Comparison of ENCODE assay signal across 17 cellular contexts in the genomic region with DNA sequence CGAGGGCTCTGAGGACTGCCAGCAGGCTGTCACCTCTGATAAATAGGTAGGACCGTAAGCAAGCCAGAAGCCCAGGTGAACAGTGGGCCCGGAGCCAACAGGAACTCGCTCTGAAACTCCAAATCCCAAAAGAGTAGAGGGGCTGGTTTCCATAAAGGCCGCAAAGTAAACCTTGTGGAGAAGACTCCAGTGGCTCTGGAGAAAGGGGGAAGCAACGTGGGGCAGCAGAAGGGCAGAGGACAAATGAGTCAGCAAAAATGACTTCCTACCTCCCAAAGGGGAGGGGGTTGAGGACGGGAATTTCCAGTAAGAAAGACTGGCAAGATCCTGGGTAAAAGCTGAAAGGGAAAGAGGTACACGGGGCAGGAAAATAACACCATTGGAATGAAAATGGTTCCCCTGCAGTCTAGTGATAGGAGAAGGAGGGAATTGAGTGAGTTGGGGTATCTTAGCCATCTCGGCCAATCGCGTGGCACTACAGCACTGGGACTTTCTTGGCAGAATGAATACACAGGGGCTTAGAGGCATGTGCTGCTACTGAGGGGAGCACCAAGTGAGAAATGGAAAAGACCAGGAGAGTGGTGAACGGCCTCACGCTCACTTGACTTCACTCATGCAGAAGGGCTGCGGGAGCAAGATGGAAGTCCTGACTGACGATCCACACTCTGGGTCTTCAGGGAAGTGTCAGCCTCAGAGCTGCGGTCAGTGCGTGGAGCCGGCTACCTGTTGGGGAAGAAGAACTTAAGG. TPM values are rescaled to one million over a fixed set of nuclear protein-coding genes. Genes with fewer than 3 reads are reported as not detected.
A peak's percentile ranks its signal among the peaks of the same experiment; 100 is the strongest.
DNase-seq lines count a peak whose midpoint lies in the region; ATAC-seq and TF ChIP-seq lines count a peak whose summit lies in the region.
"Had no signal": no experiment of that assay in that cellular context is flagged by ENCODE, and none has a peak within 500 bp of the region (broad histone marks: within the 10 kb centered on the region; RNA-seq: fewer than 3 reads in every experiment).

No MANE protein-coding gene starts in this region.

- H3K27ac ChIP-seq in C4-2B = peak overlapping the region; percentile 30
- H3K27ac ChIP-seq in body of pancreas = peak overlapping the region; percentile 45 to 85 (median 83)
- H3K27ac ChIP-seq: testis had no signal

- no peaks in the 10 kb centered on the region for H3K27me3 ChIP-seq in body of pancreas
- H3K27me3 ChIP-seq: testis had no signal

- no peak overlapping the region for H3K4me3 ChIP-seq in body of pancreas
- H3K4me3 ChIP-seq: GM12878, testis had no signal

- TF ChIP-seq RAD21 in Ishikawa (IDR thresholded peaks at IDR 0.05; ENCODE audit: low read depth) = no peak

- peak; percentile 94 for ATAC-seq in body of pancreas
- no peak for ATAC-seq in HG02973 (IDR thresholded peaks at IDR 0.05; ENCODE audit: unreplicated experiment)
- ATAC-seq: activated T-helper 17 cell treated with anti-CD3 and anti-CD28 coated beads, Interleukin-2, amount 50 U/mL, for 72 hours; GM12878 had no signal

- intact Hi-C loops in body of pancreas (cut with DNase I) = no loop called here

- TF ChIP-seq CTCF in C4-2B (conservative IDR thresholded peaks at IDR 0.05) = no peak
- no peak for TF ChIP-seq CTCF in body of pancreas (IDR thresholded peaks at IDR 0.05)
- no peak for TF ChIP-seq CTCF in nephron (IDR thresholded peaks at IDR 0.05; ENCODE audit: unreplicated experiment in 3 of 3)

- peak overlapping the region; percentile 49 to 70 (median 61) for H3K27ac Mint-ChIP-seq in nephron
- H3K27ac Mint-ChIP-seq: activated CD4-positive, alpha-beta memory T cell treated with anti-CD3 and anti-CD28 coated beads, Interleukin-2, amount 10 ng/mL, durations not matched to agents 7 days and 5 days; activated T-helper 17 cell treated with anti-CD3 and anti-CD28 coated beads, Interleukin-2, amount 50 U/mL, for 72 hours had no signal

- no peaks in the 10 kb centered on the region for H3K9me3 Mint-ChIP-seq in nephron
- H3K9me3 Mint-ChIP-seq: activated CD4-positive, alpha-beta memory T cell treated with anti-CD3 and anti-CD28 coated beads, Interleukin-2, amount 10 ng/mL, durations not matched to agents 7 days and 5 days; activated T-helper 17 cell treated with anti-CD3 and anti-CD28 coated beads, Interleukin-2, amount 50 U/mL, for 72 hours had no signal

- 56% methylated on average over 18 of the region's 18 CpGs for WGBS in body of pancreas, 2 donors

- peaks cover 5% of the 10 kb centered on the region for H3K27me3 Mint-ChIP-seq in nephron (ENCODE audit: low read depth)

- H3K36me3 ChIP-seq in body of pancreas (replicated peaks in 1 of 2; ENCODE audit: insufficient read depth in 1 of 2, low read depth in 2 of 2) = no peaks in the 10 kb centered on the region

- H3K4me1 ChIP-seq in body of pancreas = peaks cover 28% of the 10 kb centered on the region
- H3K4me1 ChIP-seq: testis had no signal

- H3K36me3 Mint-ChIP-seq in nephron (ENCODE audit: low read depth) = no peaks in the 10 kb centered on the region

- peaks cover 43% of the 10 kb centered on the region for H3K4me1 Mint-ChIP-seq in nephron

- peak overlapping the region in 1 of 3 experiments; percentile 31 for H3K4me3 Mint-ChIP-seq in nephron
- H3K4me3 Mint-ChIP-seq: activated CD4-positive, alpha-beta memory T cell treated with anti-CD3 and anti-CD28 coated beads, Interleukin-2, amount 10 ng/mL, durations not matched to agents 7 days and 5 days; activated T-helper 17 cell treated with anti-CD3 and anti-CD28 coated beads, Interleukin-2, amount 50 U/mL, for 72 hours had no signal

- H3K9me3 ChIP-seq in body of pancreas = no peaks in the 10 kb centered on the region
- H3K9me3 ChIP-seq: testis had no signal

- no peak for TF ChIP-seq EP300 in Ishikawa (IDR thresholded peaks at IDR 0.05; ENCODE audit: borderline replicate concordance)

- DNase-seq in body of pancreas (peak; percentile 87 to 93 (median 90)), NCI-H748 (lab: John Stamatoyannopoulos, UW; ENCODE audit: unreplicated experiment) (no peak), NCI-H1694 (lab: John Stamatoyannopoulos, UW) (no peak)
- no peak for DNase-seq in activated T-cell treated with anti-CD3 and anti-CD28 coated beads, Interleukin-2, amount 50 U/mL, for 1 hour
- DNase-seq: activated CD4-positive, alpha-beta memory T cell treated with anti-CD3 and anti-CD28 coated beads, Interleukin-2, amount 10 ng/mL, durations not matched to agents 7 days and 5 days; anterior cingulate cortex; EL; NCI-H1048; NCI-H2227 treated with DMSO at 0.1 percent for 48 hours; stimulated activated CD4-positive, alpha-beta T cell treated with anti-CD3 and anti-CD28 coated beads, Interleukin-12 subunit alpha, Interleukin-12 subunit beta, amount 100 ng/mL, for 4 hours; testis had no signal

- peak in 1 of 3 donors; percentile 12 for TF ChIP-seq POLR2A in body of pancreas (IDR thresholded peaks at IDR 0.05)

TF ChIP-seq in Ishikawa, 13 proteins besides CTCF, POLR2A, EP300 and RAD21:
- no peak for TF ChIP-seq EGR1 (IDR thresholded peaks at IDR 0.05)
- peak; percentile 63 for TF ChIP-seq NFIC (IDR thresholded peaks at IDR 0.05)

RNA-seq across cellular contexts. Expression of gene BMF, which starts 33.2 kb away (rescaled TPM):
- total RNA-seq in body of pancreas = 10 to 100 TPM in 1 of 2 donors, 1 to 10 TPM in 1; 4.3 to 16.1 TPM

RNA-seq across cellular contexts. Expression of gene SRP14, which starts 36.5 kb away (rescaled TPM):
- total RNA-seq in body of pancreas = 100 to 1,000 TPM; 122 to 209 TPM

Comparison
In these comparisons a context has a peak if more than half of its experiments do, and no peak if none do; other contexts are left out.
1. DNase-seq: peak in body of pancreas (4 of 4); none in NCI-H748 (single experiment), activated T-cell treated with anti-CD3 and anti-CD28 coated beads, Interleukin-2, amount 50 U/mL, for 1 hour (single experiment) and NCI-H1694 (single experiment).